In genomic region chr14:64421166-64421565, GRCh38 we compare ENCODE assay signal across 11 cellular contexts. TPM values are rescaled to one million over a fixed set of nuclear protein-coding genes. Genes with fewer than 3 reads are reported as not detected.
A peak's percentile ranks its signal among the peaks of the same experiment; 100 is the strongest.
DNase-seq lines count a peak whose midpoint lies in the region; ATAC-seq and TF ChIP-seq lines count a peak whose summit lies in the region.
"Had no signal": no experiment of that assay in that cellular context is flagged by ENCODE, and none has a peak within 500 bp of the region (broad histone marks: within the 10 kb centered on the region; RNA-seq: fewer than 3 reads in every experiment).

No MANE protein-coding gene starts in this region.

- no peak overlapping the region for H3K27ac Mint-ChIP-seq in mesothelial cell of epicardium

- no peak for ATAC-seq in HG03097 (IDR thresholded peaks at IDR 0.05; ENCODE audit: low FRiP score, unreplicated experiment)
- ATAC-seq: stimulated activated naive CD8-positive, alpha-beta T cell treated with anti-CD3 and anti-CD28 coated beads, Interleukin-15, Interleukin-2, amounts not matched to agents 100 U/mL and 50 U/mL, for 24 hours had no signal

- H3K27me3 Mint-ChIP-seq in mesothelial cell of epicardium (ENCODE audit: low read depth), result peaks cover 27% of the 10 kb centered on the region

- H3K4me1 Mint-ChIP-seq in mesothelial cell of epicardium, result peaks cover 5% of the 10 kb centered on the region

- H3K36me3 ChIP-seq in A673 (ENCODE audit: insufficient read depth, low read length, poor library complexity, severe bottlenecking), result peaks cover 88% of the 10 kb centered on the region

- no peak overlapping the region for H3K27ac ChIP-seq in A673 (ENCODE audit: low read depth, low read length, poor library complexity, severe bottlenecking)

- DNase-seq in A673 (ENCODE audit: low spot score) (peak; percentile 45), HS-27A (ENCODE audit: low read depth) (peak; percentile 59), astrocyte of the cerebellum (ENCODE audit: low read depth) (peak; percentile 49), kidney tubule cell (ENCODE audit: low spot score) (peak; percentile 41), foreskin melanocyte (no peak), mesothelial cell of epicardium (ENCODE audit: low spot score in 2 of 2, unreplicated experiment in 2 of 2) (no peak), posterior cingulate gyrus (no peak)
- DNase-seq: C1 segment of cervical spinal cord; NCI-H446 treated with DMSO at 0.1 percent for 48 hours; stimulated activated naive CD8-positive, alpha-beta T cell treated with anti-CD3 and anti-CD28 coated beads, Interleukin-15, Interleukin-2, amounts not matched to agents 100 U/mL and 50 U/mL, for 24 hours had no signal

- no TSS peak for BruUV-seq in A673 (replicated peaks; lab: Mats Ljungman, UMichigan)

- no peaks in the 10 kb centered on the region for H3K9me3 Mint-ChIP-seq in mesothelial cell of epicardium

- POLR2A ChIA-PET in A673 (lab: Charles Lee; ENCODE audit: low non-redundant PET), result interaction anchor here (0.7 kb wide), 1 partner anchor 13 kb away, joined by 4 read pairs; no protein-coding TSS in a partner anchor

- no peaks in the 10 kb centered on the region for H3K4me1 ChIP-seq in A673 (ENCODE audit: insufficient read depth, low read length, poor library complexity, severe bottlenecking)

- H3K4me3 ChIP-seq in A673 (ENCODE audit: low read depth, low read length, poor library complexity, severe bottlenecking), result no peak overlapping the region
- no peak overlapping the region for H3K4me3 ChIP-seq in astrocyte of the cerebellum (ENCODE audit: low read depth, low read length)

- TF ChIP-seq CTCF in A673 (conservative IDR thresholded peaks at IDR 0.05; ENCODE audit: low read depth, low read length), result no peak
- no peak for TF ChIP-seq CTCF in astrocyte of the cerebellum (IDR thresholded peaks at IDR 0.05; ENCODE audit: low read depth, low read length, missing control alignments)
- no peak for TF ChIP-seq CTCF in mesothelial cell of epicardium (IDR thresholded peaks at IDR 0.05; ENCODE audit: unreplicated experiment)

- H3K27me3 ChIP-seq in A673 (replicated peaks; ENCODE audit: insufficient read depth, low read depth, low read length, poor library complexity), result no peaks in the 10 kb centered on the region

- no peak overlapping the region for H3K4me3 Mint-ChIP-seq in mesothelial cell of epicardium

- CTCF ChIA-PET in A673 (lab: Charles Lee), result no interaction called here

- intact Hi-C loops in A673 (cut with micrococcal nuclease; ENCODE audit: unreplicated experiment), result no loop called here
- intact Hi-C loops in posterior cingulate gyrus (cut with DNase I), result no loop called here

- H3K9me3 ChIP-seq in A673 (ENCODE audit: low read depth, low read length, poor library complexity, severe bottlenecking), result no peaks in the 10 kb centered on the region

- in situ Hi-C loops in astrocyte of the cerebellum (cut with HindIII; ENCODE audit: low sequenced_read_pairs), result no loop called here

- peaks cover 62% of the 10 kb centered on the region for H3K36me3 Mint-ChIP-seq in mesothelial cell of epicardium

RNA-seq across cellular contexts. Expression of gene MTHFD1, which starts 33.0 kb away (rescaled TPM):
- 286 and 293 TPM in 2 replicates for total RNA-seq in A673 (2021)
- total RNA-seq in mesothelial cell of epicardium, result 43.3 to 48.6 TPM (median 46.6 TPM) in 3 replicates

RNA-seq across cellular contexts. Expression of gene AKAP5, which starts 44.1 kb away (rescaled TPM):
- total RNA-seq in A673 (2021), result 2.2 and 2.6 TPM in 2 replicates
- total RNA-seq in mesothelial cell of epicardium, result 2.0 to 2.1 TPM (median 2.1 TPM) in 3 replicates

Comparison
In these comparisons a context has a peak if more than half of its experiments do, and no peak if none do; other contexts are left out.
1. DNase-seq: peak in A673 (single experiment), HS-27A (single experiment), astrocyte of the cerebellum (single experiment) and kidney tubule cell (single experiment); none in foreskin melanocyte (single experiment), mesothelial cell of epicardium (0 of 2) and posterior cingulate gyrus (0 of 10).